ENCODE assay signal across 1 cellular context in genomic region chr18:33666915-33667314, GRCh38.
TF ChIP-seq lines count a peak whose summit lies in the region.

No MANE protein-coding gene starts in this region.

TF ChIP-seq in HEK293, 187 proteins besides CTCF, POLR2A, EP300 and RAD21 (continued from another document and continues in another):
- TF ChIP-seq ZNF398 (tag by site-specific recombination; IDR thresholded peaks at IDR 0.05) (peak; percentile 36; the same call in 1 of the 2 replicates), ZBTB26 (tag by site-specific recombination; optimal IDR thresholded peaks at IDR 0.05) (no peak), ATF2 (tag by site-specific recombination; IDR thresholded peaks at IDR 0.05; ENCODE audit: low read depth) (peak; percentile 95), ZBTB21 (tag by site-specific recombination; IDR thresholded peaks at IDR 0.05) (peak; percentile 90), GLIS1 (tag by site-specific recombination; IDR thresholded peaks at IDR 0.05) (peak; percentile 80), ZNF473 (tag by site-specific recombination; IDR thresholded peaks at IDR 0.05) (no peak), YY1 (tag by site-specific recombination; IDR thresholded peaks at IDR 0.05) (no peak), IKZF3 (tag by site-specific recombination; IDR thresholded peaks at IDR 0.05) (0 out of 2 replicates have a peak, but pooled peaks have one; percentile 34), ZIC2 (tag by site-specific recombination; IDR thresholded peaks at IDR 0.05) (no peak), ZNF776 (tag by site-specific recombination; IDR thresholded peaks at IDR 0.05; ENCODE audit: borderline replicate concordance) (no peak), ZNF335 (tag by site-specific recombination; conservative IDR thresholded peaks at IDR 0.05) (peak; percentile 38; the same call in 1 of the 2 replicates), ZNF513 (tag by site-specific recombination; IDR thresholded peaks at IDR 0.05) (no peak), ZNF670 (tag by site-specific recombination; IDR thresholded peaks at IDR 0.05; ENCODE audit: low read depth) (no peak), ZNF366 (tag by site-specific recombination; conservative IDR thresholded peaks at IDR 0.05) (peak; percentile 65), ZNF558 (tag by site-specific recombination; IDR thresholded peaks at IDR 0.05) (no peak), ZNF112 (tag by site-specific recombination; IDR thresholded peaks at IDR 0.05) (no peak), ZNF211 (tag by site-specific recombination; IDR thresholded peaks at IDR 0.05; ENCODE audit: low read depth) (no peak), RBAK (tag by site-specific recombination; IDR thresholded peaks at IDR 0.05) (no peak), ZNF404 (tag by site-specific recombination; IDR thresholded peaks at IDR 0.05) (no peak), GFI1B (tag by site-specific recombination; IDR thresholded peaks at IDR 0.05) (no peak), ZNF23 (tag by site-specific recombination; IDR thresholded peaks at IDR 0.05; ENCODE audit: borderline replicate concordance) (no peak), ZNF223 (tag by site-specific recombination; IDR thresholded peaks at IDR 0.05) (no peak), ZNF629 (tag by site-specific recombination; IDR thresholded peaks at IDR 0.05) (peak; percentile 91), ZSCAN30 (tag by site-specific recombination; IDR thresholded peaks at IDR 0.05) (0 out of 2 replicates have a peak, but pooled peaks have one; percentile 18), ZBTB7A (tag by site-specific recombination; IDR thresholded peaks at IDR 0.05; ENCODE audit: low read depth) (no peak), ZNF157 (tag by site-specific recombination; IDR thresholded peaks at IDR 0.05) (no peak), ZSCAN23 (tag by site-specific recombination; IDR thresholded peaks at IDR 0.05) (no peak), ZNF596 (tag by site-specific recombination; IDR thresholded peaks at IDR 0.05) (peak; percentile 49; the same call in 1 of the 2 replicates), ZNF626 (tag by site-specific recombination; IDR thresholded peaks at IDR 0.05) (no peak), KLF1 (tag by site-specific recombination; IDR thresholded peaks at IDR 0.05) (no peak), ZBTB8A (tag by site-specific recombination; IDR thresholded peaks at IDR 0.05) (no peak), ZNF341 (tag by site-specific recombination; IDR thresholded peaks at IDR 0.05; ENCODE audit: low read depth) (no peak), ZNF394 (tag by site-specific recombination; IDR thresholded peaks at IDR 0.05; ENCODE audit: borderline replicate concordance) (no peak), ZNF843 (tag by site-specific recombination; IDR thresholded peaks at IDR 0.05) (peak; percentile 69), ZFHX2 (tag by site-specific recombination; conservative IDR thresholded peaks at IDR 0.05) (no peak), SP7 (tag by site-specific recombination; IDR thresholded peaks at IDR 0.05) (no peak), FEZF1 (tag by site-specific recombination; IDR thresholded peaks at IDR 0.05) (peak; percentile 52), ZNF248 (tag by site-specific recombination; IDR thresholded peaks at IDR 0.05) (no peak), ZFP37 (tag by site-specific recombination; IDR thresholded peaks at IDR 0.05) (no peak), TCF7L2 (IDR thresholded peaks at IDR 0.05; ENCODE audit: borderline replicate concordance, low read depth, low read length) (no peak), ZNF140 (tag by site-specific recombination; IDR thresholded peaks at IDR 0.05) (no peak), ZBTB17 (tag by site-specific recombination; IDR thresholded peaks at IDR 0.05) (peak; percentile 36; the same call in 1 of the 2 replicates)
- TF ChIP-seq, protein P1, sequence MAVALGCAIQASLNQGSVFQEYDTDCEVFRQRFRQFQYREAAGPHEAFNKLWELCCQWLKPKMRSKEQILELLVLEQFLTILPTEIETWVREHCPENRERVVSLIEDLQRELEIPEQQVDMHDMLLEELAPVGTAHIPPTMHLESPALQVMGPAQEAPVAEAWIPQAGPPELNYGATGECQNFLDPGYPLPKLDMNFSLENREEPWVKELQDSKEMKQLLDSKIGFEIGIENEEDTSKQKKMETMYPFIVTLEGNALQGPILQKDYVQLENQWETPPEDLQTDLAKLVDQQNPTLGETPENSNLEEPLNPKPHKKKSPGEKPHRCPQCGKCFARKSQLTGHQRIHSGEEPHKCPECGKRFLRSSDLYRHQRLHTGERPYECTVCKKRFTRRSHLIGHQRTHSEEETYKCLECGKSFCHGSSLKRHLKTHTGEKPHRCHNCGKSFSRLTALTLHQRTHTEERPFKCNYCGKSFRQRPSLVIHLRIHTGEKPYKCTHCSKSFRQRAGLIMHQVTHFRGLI (tag by site-specific recombination; IDR thresholded peaks at IDR 0.05) = peak; percentile 67
- TF ChIP-seq, protein P2, sequence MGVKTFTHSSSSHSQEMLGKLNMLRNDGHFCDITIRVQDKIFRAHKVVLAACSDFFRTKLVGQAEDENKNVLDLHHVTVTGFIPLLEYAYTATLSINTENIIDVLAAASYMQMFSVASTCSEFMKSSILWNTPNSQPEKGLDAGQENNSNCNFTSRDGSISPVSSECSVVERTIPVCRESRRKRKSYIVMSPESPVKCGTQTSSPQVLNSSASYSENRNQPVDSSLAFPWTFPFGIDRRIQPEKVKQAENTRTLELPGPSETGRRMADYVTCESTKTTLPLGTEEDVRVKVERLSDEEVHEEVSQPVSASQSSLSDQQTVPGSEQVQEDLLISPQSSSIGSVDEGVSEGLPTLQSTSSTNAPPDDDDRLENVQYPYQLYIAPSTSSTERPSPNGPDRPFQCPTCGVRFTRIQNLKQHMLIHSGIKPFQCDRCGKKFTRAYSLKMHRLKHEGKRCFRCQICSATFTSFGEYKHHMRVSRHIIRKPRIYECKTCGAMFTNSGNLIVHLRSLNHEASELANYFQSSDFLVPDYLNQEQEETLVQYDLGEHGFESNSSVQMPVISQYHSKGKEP (tag by site-specific recombination; IDR thresholded peaks at IDR 0.05) = peak; percentile 53; the same call in 1 of the 2 replicates
- TF ChIP-seq, protein P3, sequence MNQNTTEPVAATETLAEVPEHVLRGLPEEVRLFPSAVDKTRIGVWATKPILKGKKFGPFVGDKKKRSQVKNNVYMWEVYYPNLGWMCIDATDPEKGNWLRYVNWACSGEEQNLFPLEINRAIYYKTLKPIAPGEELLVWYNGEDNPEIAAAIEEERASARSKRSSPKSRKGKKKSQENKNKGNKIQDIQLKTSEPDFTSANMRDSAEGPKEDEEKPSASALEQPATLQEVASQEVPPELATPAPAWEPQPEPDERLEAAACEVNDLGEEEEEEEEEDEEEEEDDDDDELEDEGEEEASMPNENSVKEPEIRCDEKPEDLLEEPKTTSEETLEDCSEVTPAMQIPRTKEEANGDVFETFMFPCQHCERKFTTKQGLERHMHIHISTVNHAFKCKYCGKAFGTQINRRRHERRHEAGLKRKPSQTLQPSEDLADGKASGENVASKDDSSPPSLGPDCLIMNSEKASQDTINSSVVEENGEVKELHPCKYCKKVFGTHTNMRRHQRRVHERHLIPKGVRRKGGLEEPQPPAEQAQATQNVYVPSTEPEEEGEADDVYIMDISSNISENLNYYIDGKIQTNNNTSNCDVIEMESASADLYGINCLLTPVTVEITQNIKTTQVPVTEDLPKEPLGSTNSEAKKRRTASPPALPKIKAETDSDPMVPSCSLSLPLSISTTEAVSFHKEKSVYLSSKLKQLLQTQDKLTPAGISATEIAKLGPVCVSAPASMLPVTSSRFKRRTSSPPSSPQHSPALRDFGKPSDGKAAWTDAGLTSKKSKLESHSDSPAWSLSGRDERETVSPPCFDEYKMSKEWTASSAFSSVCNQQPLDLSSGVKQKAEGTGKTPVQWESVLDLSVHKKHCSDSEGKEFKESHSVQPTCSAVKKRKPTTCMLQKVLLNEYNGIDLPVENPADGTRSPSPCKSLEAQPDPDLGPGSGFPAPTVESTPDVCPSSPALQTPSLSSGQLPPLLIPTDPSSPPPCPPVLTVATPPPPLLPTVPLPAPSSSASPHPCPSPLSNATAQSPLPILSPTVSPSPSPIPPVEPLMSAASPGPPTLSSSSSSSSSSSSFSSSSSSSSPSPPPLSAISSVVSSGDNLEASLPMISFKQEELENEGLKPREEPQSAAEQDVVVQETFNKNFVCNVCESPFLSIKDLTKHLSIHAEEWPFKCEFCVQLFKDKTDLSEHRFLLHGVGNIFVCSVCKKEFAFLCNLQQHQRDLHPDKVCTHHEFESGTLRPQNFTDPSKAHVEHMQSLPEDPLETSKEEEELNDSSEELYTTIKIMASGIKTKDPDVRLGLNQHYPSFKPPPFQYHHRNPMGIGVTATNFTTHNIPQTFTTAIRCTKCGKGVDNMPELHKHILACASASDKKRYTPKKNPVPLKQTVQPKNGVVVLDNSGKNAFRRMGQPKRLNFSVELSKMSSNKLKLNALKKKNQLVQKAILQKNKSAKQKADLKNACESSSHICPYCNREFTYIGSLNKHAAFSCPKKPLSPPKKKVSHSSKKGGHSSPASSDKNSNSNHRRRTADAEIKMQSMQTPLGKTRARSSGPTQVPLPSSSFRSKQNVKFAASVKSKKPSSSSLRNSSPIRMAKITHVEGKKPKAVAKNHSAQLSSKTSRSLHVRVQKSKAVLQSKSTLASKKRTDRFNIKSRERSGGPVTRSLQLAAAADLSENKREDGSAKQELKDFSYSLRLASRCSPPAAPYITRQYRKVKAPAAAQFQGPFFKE (tag by site-specific recombination; IDR thresholded peaks at IDR 0.05; ENCODE audit: borderline replicate concordance) = no peak
- TF ChIP-seq, protein P4, sequence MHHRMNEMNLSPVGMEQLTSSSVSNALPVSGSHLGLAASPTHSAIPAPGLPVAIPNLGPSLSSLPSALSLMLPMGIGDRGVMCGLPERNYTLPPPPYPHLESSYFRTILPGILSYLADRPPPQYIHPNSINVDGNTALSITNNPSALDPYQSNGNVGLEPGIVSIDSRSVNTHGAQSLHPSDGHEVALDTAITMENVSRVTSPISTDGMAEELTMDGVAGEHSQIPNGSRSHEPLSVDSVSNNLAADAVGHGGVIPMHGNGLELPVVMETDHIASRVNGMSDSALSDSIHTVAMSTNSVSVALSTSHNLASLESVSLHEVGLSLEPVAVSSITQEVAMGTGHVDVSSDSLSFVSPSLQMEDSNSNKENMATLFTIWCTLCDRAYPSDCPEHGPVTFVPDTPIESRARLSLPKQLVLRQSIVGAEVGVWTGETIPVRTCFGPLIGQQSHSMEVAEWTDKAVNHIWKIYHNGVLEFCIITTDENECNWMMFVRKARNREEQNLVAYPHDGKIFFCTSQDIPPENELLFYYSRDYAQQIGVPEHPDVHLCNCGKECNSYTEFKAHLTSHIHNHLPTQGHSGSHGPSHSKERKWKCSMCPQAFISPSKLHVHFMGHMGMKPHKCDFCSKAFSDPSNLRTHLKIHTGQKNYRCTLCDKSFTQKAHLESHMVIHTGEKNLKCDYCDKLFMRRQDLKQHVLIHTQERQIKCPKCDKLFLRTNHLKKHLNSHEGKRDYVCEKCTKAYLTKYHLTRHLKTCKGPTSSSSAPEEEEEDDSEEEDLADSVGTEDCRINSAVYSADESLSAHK (tag by site-specific recombination; IDR thresholded peaks at IDR 0.05) = no peak
